8 cellular contexts compared by ENCODE assay signal in the genomic region with DNA sequence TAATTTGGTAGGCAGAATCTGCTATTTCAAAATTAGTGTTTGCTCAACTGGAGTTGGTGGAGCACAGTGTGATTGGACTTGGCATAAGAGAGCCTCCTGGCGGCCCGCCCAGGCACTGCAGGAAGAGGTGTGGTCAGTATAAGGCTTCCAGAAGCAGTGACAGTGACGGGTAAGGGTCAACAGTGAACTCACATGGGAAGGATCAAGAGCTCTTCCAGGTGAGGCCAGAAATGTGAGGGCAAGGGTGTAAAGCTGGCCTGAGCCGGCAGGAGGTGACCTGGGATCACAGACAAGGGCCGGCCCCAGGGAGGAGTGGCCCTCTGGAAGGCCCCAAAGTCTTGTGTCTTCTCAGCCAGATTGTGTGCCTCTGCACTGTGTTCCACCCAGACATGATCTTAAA.
DNase-seq lines count a peak whose midpoint lies in the region; ATAC-seq, FAIRE-seq and TF ChIP-seq lines count a peak whose summit lies in the region.

No MANE protein-coding gene starts in this region.

- no peak for TF ChIP-seq POLR2A in NB4 (IDR thresholded peaks at IDR 0.05; ENCODE audit: extremely low read depth, insufficient read length)
- no peak for TF ChIP-seq POLR2A in HepG2 (IDR thresholded peaks at IDR 0.05; ENCODE audit: insufficient read depth in 1 of 2, low read depth in 2 of 2, low read length in 2 of 2)

- no TSS peak for BruUV-seq in HepG2 (replicated peaks; lab: Mats Ljungman, UMichigan)

- H3K79me2 ChIP-seq in DOHH2 (ENCODE audit: control insufficient read depth, low read length) = no peaks in the 10 kb centered on the region
- H3K79me2 ChIP-seq in HepG2 (ENCODE audit: insufficient read depth, low read length) = no peaks in the 10 kb centered on the region

- no peaks in the 10 kb centered on the region for H3K9me2 ChIP-seq in DOHH2 (replicated peaks; ENCODE audit: control insufficient read depth, low read length)

- H3K27me3 ChIP-seq in DOHH2 (ENCODE audit: control insufficient read depth, low read length) = no peaks in the 10 kb centered on the region
- no peaks in the 10 kb centered on the region for H3K27me3 ChIP-seq in HepG2 (ENCODE audit: control insufficient read depth in 1 of 2, insufficient read depth in 2 of 2, low read length in 2 of 2)

- H4K20me1 ChIP-seq in DOHH2 (ENCODE audit: control insufficient read depth, insufficient read depth, low read depth, low read length) = no peaks in the 10 kb centered on the region
- no peaks in the 10 kb centered on the region for H4K20me1 ChIP-seq in HepG2 (ENCODE audit: insufficient read depth, low read length)

- H3K9me3 ChIP-seq in DOHH2 (ENCODE audit: control insufficient read depth, insufficient read depth, low read length) (no peaks in the 10 kb centered on the region), HepG2 (ENCODE audit: low read length) (no peaks in the 10 kb centered on the region)

- H3K4me1 ChIP-seq in DOHH2 (ENCODE audit: control insufficient read depth, low read length) (no peaks in the 10 kb centered on the region), HepG2 (ENCODE audit: insufficient read depth, low read length) (peaks cover 51% of the 10 kb centered on the region)

- DNase-seq in NB4 (ENCODE audit: low read depth) (peak; percentile 63), cerebellar cortex (ENCODE audit: low spot score) (peak; percentile 26), HepG2 (ENCODE audit: low spot score) (peak; percentile 67), DMS79 treated with DMSO at 0.1 percent for 48 hours (lab: John Stamatoyannopoulos, UW) (no peak)
- peak; percentile 38 for DNase-seq in activated CD4-positive, CD25-positive, alpha-beta regulatory T cell treated with anti-CD3 and anti-CD28 coated beads, Interleukin-2, amount 50 U/mL, for 16 hours (ENCODE audit: low read depth, low spot score)
- DNase-seq in stimulated activated CD8-positive, alpha-beta memory T cell treated with anti-CD3 and anti-CD28 coated beads, Interleukin-15, amount 100 ng/mL, for 1 hour (ENCODE audit: low read depth) = peak; percentile 39

- CTCF ChIA-PET in HepG2 (lab: Yijun Ruan, JAX; ENCODE audit: low intra/inter-chr PET ratio, low total read pairs) = interaction anchor here (0.6 to 0.7 kb wide), 3 partner anchors 184 to 346 kb away, joined by 3 read pairs; no protein-coding TSS in a partner anchor

- H3K36me3 ChIP-seq in DOHH2 (ENCODE audit: control insufficient read depth, low read length) (no peaks in the 10 kb centered on the region), HepG2 (replicated peaks in 1 of 2; ENCODE audit: control insufficient read depth in 1 of 2, insufficient read depth in 2 of 2, low read length in 2 of 2) (no peaks in the 10 kb centered on the region)

- ATAC-seq in GM21723 (IDR thresholded peaks at IDR 0.05; ENCODE audit: unreplicated experiment) (peak; percentile 92), HepG2 (peak; percentile 77)

- H2AFZ ChIP-seq in HepG2 (ENCODE audit: low read length) = no peak overlapping the region

- no peak overlapping the region for H3K4me3 ChIP-seq in DOHH2 (ENCODE audit: low read length)
- H3K4me3 ChIP-seq in NB4 (ENCODE audit: low read depth, low read length) = no peak overlapping the region
- H3K4me3 ChIP-seq in HepG2 (replicated peaks in 1 of 3; ENCODE audit: insufficient read depth in 1 of 3, low read depth in 2 of 3, low read length in 3 of 3) = no peak overlapping the region

- TF ChIP-seq RAD21 in HepG2 (CRISPR knock-in tag; IDR thresholded peaks at IDR 0.05) = peak; percentile 75

- 7% methylated on average over 5 of the region's 5 CpGs for WGBS in HepG2 (ENCODE audit: low lambda C conversion rate)

- in situ Hi-C loops in HepG2 (cut with HindIII; ENCODE audit: extremely low pct_ligation_motif_present, low pct_unique_long_range_greater_than_20kb) = no loop called here

- H3K4me2 ChIP-seq in DOHH2 (ENCODE audit: low read length) = no peak overlapping the region
- H3K4me2 ChIP-seq in HepG2 (ENCODE audit: low read depth, low read length) = peak overlapping the region; percentile 11; the same call in 1 of the 2 replicates

- no peaks in the 10 kb centered on the region for H3F3A ChIP-seq in DOHH2 (ENCODE audit: control insufficient read depth, insufficient read depth)

- POLR2A ChIA-PET in HepG2 (lab: Yijun Ruan, JAX) = interaction anchor here (0.9 to 1.0 kb wide), 2 partner anchors 83 to 230 kb away, joined by 3 to 4 read pairs; no protein-coding TSS in a partner anchor

- no peak overlapping the region for H3K9ac ChIP-seq in HepG2 (ENCODE audit: insufficient read depth, low read depth, low read length)

- no peak for TF ChIP-seq EP300 in HepG2 (IDR thresholded peaks at IDR 0.05; ENCODE audit: low read depth in 2 of 2, low read length in 2 of 2)
- TF ChIP-seq EP300 in HepG2 (CRISPR knock-in tag; IDR thresholded peaks at IDR 0.05; ENCODE audit: borderline replicate concordance) = no peak

- intact Hi-C loops in HepG2 (cut with micrococcal nuclease; ENCODE audit: unreplicated experiment) = loop anchor here (5.0 to 10.0 kb wide), 4 partner anchors 68 to 267 kb away; partner anchors contain the start of gene RNF7

- peak; percentile 90 for TF ChIP-seq CTCF in DOHH2 (IDR thresholded peaks at IDR 0.05; ENCODE audit: low read depth, low read length, poor library complexity, severe bottlenecking)
- TF ChIP-seq CTCF in NB4 (IDR thresholded peaks at IDR 0.05; ENCODE audit: low read depth, low read length) = peak; percentile 87
- TF ChIP-seq CTCF in HepG2 (CRISPR knock-in tag; IDR thresholded peaks at IDR 0.05) = peak; percentile 78

- peak; percentile 34 for FAIRE-seq in HepG2 (lab: Jason Lieb, UNC)

- H3K27ac ChIP-seq in DOHH2 (ENCODE audit: low read depth, low read length) = no peak overlapping the region
- H3K27ac ChIP-seq in HepG2 (ENCODE audit: extremely low read length, insufficient read depth, low read length) = no peak overlapping the region

TF ChIP-seq in HepG2, 621 proteins besides CTCF, POLR2A, EP300 and RAD21 (continues in another document):
- TF ChIP-seq, protein P1, sequence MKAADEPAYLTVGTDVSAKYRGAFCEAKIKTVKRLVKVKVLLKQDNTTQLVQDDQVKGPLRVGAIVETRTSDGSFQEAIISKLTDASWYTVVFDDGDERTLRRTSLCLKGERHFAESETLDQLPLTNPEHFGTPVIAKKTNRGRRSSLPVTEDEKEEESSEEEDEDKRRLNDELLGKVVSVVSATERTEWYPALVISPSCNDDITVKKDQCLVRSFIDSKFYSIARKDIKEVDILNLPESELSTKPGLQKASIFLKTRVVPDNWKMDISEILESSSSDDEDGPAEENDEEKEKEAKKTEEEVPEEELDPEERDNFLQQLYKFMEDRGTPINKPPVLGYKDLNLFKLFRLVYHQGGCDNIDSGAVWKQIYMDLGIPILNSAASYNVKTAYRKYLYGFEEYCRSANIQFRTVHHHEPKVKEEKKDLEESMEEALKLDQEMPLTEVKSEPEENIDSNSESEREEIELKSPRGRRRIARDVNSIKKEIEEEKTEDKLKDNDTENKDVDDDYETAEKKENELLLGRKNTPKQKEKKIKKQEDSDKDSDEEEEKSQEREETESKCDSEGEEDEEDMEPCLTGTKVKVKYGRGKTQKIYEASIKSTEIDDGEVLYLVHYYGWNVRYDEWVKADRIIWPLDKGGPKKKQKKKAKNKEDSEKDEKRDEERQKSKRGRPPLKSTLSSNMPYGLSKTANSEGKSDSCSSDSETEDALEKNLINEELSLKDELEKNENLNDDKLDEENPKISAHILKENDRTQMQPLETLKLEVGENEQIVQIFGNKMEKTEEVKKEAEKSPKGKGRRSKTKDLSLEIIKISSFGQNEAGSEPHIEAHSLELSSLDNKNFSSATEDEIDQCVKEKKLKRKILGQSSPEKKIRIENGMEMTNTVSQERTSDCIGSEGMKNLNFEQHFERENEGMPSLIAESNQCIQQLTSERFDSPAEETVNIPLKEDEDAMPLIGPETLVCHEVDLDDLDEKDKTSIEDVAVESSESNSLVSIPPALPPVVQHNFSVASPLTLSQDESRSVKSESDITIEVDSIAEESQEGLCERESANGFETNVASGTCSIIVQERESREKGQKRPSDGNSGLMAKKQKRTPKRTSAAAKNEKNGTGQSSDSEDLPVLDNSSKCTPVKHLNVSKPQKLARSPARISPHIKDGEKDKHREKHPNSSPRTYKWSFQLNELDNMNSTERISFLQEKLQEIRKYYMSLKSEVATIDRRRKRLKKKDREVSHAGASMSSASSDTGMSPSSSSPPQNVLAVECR (CRISPR knock-in tag; IDR thresholded peaks at IDR 0.05; ENCODE audit: borderline replicate concordance) = no peak
- TF ChIP-seq ARID5B (CRISPR knock-in tag; IDR thresholded peaks at IDR 0.05) (no peak), TARDBP (CRISPR knock-in tag; IDR thresholded peaks at IDR 0.05) (0 out of 2 replicates have a peak, but pooled peaks have one; percentile 37), ZNF792 (CRISPR knock-in tag; IDR thresholded peaks at IDR 0.05) (no peak), ZNF274 (CRISPR knock-in tag; IDR thresholded peaks at IDR 0.05) (0 out of 2 replicates have a peak, but pooled peaks have one; percentile 44)
